In genomic region chr20:2037296-2037914, GRCh38 we compare ENCODE assay signal across 11 cellular contexts. TPM values are rescaled to one million over a fixed set of nuclear protein-coding genes. Genes with fewer than 3 reads are reported as not detected.
"Had no signal": no experiment of that assay in that cellular context is flagged by ENCODE, and none has a peak within 500 bp of the region (broad histone marks: within the 10 kb centered on the region; RNA-seq: fewer than 3 reads in every experiment).

No MANE protein-coding gene starts in this region.

- H3K4me3 Mint-ChIP-seq: GM23338, H9, HFFc6 had no signal

- H3K27ac Mint-ChIP-seq: GM23338, HFFc6 had no signal

- DNase-seq: H9, HCEC 1CT, HFFc6, IMR-90, KG1 had no signal

- H3K4me1 Mint-ChIP-seq: GM23338 had no signal

- H2AFZ ChIP-seq: GM23338 had no signal

- H3K9me3 Mint-ChIP-seq: GM23338, H9, HFFc6 had no signal

- ATAC-seq: GM23338, K562 had no signal

- H3K27ac ChIP-seq: HL-60 had no signal

- H3K4me3 ChIP-seq: GM23338, K562 had no signal

- H3K4me2 ChIP-seq: GM23338 had no signal

- FAIRE-seq: H1, H54, K562 had no signal

RNA-seq across cellular contexts. Expression of gene PDYN, which starts 43.5 kb away (rescaled TPM):
- total RNA-seq: HFFc6, HT1080, IMR-90, K562 had no signal
- polyA plus RNA-seq: IMR-90, K562 had no signal
